8 cellular contexts compared by ENCODE assay signal in genomic region chr19:290539-291521, GRCh38. TPM values are rescaled to one million over a fixed set of nuclear protein-coding genes. Genes with fewer than 3 reads are reported as not detected.
DNase-seq lines count a peak whose midpoint lies in the region; ATAC-seq, FAIRE-seq and TF ChIP-seq lines count a peak whose summit lies in the region.

PLPP2 (minus strand) TSS chr19:291403; CDS start chr19:291336, 67 bp downstream.

- POLR2A ChIA-PET in PC-9 (lab: Charles Lee; ENCODE audit: unreplicated experiment) = no interaction called here

- intact Hi-C loops in PC-9 (cut with micrococcal nuclease; ENCODE audit: unreplicated experiment) = loop anchor here (2.0 kb wide), 2 partner anchors 198 to 216 kb away; partner anchors contain the start of gene TPGS1

- H3K9ac ChIP-seq in duodenal mucosa (ENCODE audit: low read depth in 1 of 2, low read length in 2 of 2) = peak within 1 kb of the TSS; percentile 51 to 86

- peak; percentile 29 for DNase-seq in GM12891 (ENCODE audit: insufficient read length, low spot score)
- DNase-seq in PC-9 = peak in 1 of 2 experiments; percentile 94
- DNase-seq in medulla oblongata (ENCODE audit: extremely low spot score) = peak; percentile 85
- no peak for DNase-seq in thoracic aorta (ENCODE audit: low spot score)
- no peak for DNase-seq in epidermal melanocyte (ENCODE audit: insufficient read length, low spot score)
- DNase-seq in SJCRH30 = no peak

- no peak for FAIRE-seq in GM12891 (lab: Jason Lieb, UNC)

- H3K4me1 ChIP-seq in PC-9 (replicated peaks; ENCODE audit: insufficient read depth) (peaks cover 13% of the 10 kb centered on the region), duodenal mucosa (ENCODE audit: control insufficient read depth in 1 of 2, insufficient read depth in 2 of 2, low read length in 2 of 2) (peaks cover 40 to 45% of the 10 kb centered on the region in 2 donors), thoracic aorta (ENCODE audit: control insufficient read depth in 1 of 2, low read depth in 2 of 2) (peaks cover 0 to 16% of the 10 kb centered on the region in 2 donors), SJCRH30 (no peaks in the 10 kb centered on the region)

- peaks cover 35% of the 10 kb centered on the region for H3K79me2 ChIP-seq in PC-9 (ENCODE audit: low read depth)

- TF ChIP-seq CTCF in PC-9 (conservative IDR thresholded peaks at IDR 0.05) (no peak), thoracic aorta (IDR thresholded peaks at IDR 0.05) (no peak)

- CTCF ChIA-PET in PC-9 (lab: Charles Lee) = no interaction called here

- H3K27me3 ChIP-seq in PC-9 (ENCODE audit: insufficient read depth, low read depth) = no peaks in the 10 kb centered on the region
- peaks cover 15 to 24% of the 10 kb centered on the region in 2 donors for H3K27me3 ChIP-seq in duodenal mucosa (ENCODE audit: control insufficient read depth in 1 of 2, insufficient read depth in 2 of 2, low read length in 2 of 2)
- H3K27me3 ChIP-seq in thoracic aorta (replicated peaks; ENCODE audit: insufficient read depth) = peaks cover 28% of the 10 kb centered on the region
- no peaks in the 10 kb centered on the region; the same call in 1 of the 2 replicates for H3K27me3 ChIP-seq in SJCRH30

- no peaks in the 10 kb centered on the region for H3K9me2 ChIP-seq in PC-9 (ENCODE audit: insufficient read depth)

- peaks cover 27% of the 10 kb centered on the region; the same call in 1 of the 2 replicates for H4K20me1 ChIP-seq in PC-9 (ENCODE audit: insufficient read depth)

- H3K27ac ChIP-seq in PC-9 (peak within 1 kb of the TSS; percentile 88), duodenal mucosa (ENCODE audit: low read depth, low read length) (peak within 1 kb of the TSS; percentile 96), thoracic aorta (no peak within 1 kb of the TSS), SJCRH30 (no peak within 1 kb of the TSS)

- peak within 1 kb of the TSS; percentile 80 for H2AFZ ChIP-seq in PC-9

- no peak for TF ChIP-seq POLR2A in GM12891 (IDR thresholded peaks at IDR 0.05; ENCODE audit: low read depth, low read length)
- no peak for TF ChIP-seq POLR2A in GM18505 (IDR thresholded peaks at IDR 0.05; ENCODE audit: borderline replicate concordance, extremely low read depth, insufficient read depth, insufficient read length)

- H3K36me3 ChIP-seq in PC-9 (ENCODE audit: low read depth) (peaks cover 5% of the 10 kb centered on the region; the same call in 1 of the 2 replicates), duodenal mucosa (ENCODE audit: control insufficient read depth in 1 of 2, insufficient read depth in 2 of 2, low read length in 2 of 2) (no peaks in the 10 kb centered on the region), thoracic aorta (no peaks in the 10 kb centered on the region), SJCRH30 (no peaks in the 10 kb centered on the region)

- ATAC-seq in thoracic aorta (ENCODE audit: insufficient number of reproducible peaks, low FRiP score, low read depth) (no peak), GM18505 (IDR thresholded peaks at IDR 0.05; ENCODE audit: unreplicated experiment) (no peak)

- H3K4me3 ChIP-seq in PC-9 (peak within 1 kb of the TSS; percentile 69), duodenal mucosa (ENCODE audit: low read depth in 1 of 2, low read length in 2 of 2) (peak within 1 kb of the TSS; percentile 60 to 68), thoracic aorta (peak within 1 kb of the TSS; percentile 57), SJCRH30 (no peak within 1 kb of the TSS)

- H3F3A ChIP-seq in PC-9 (ENCODE audit: insufficient read depth, low read depth) = peaks cover 47% of the 10 kb centered on the region

- no peaks in the 10 kb centered on the region for H3K9me3 ChIP-seq in PC-9 (ENCODE audit: insufficient read depth, low read depth)
- no peaks in the 10 kb centered on the region for H3K9me3 ChIP-seq in duodenal mucosa (ENCODE audit: control insufficient read depth in 1 of 2, low read length in 2 of 2)
- no peaks in the 10 kb centered on the region for H3K9me3 ChIP-seq in thoracic aorta
- no peaks in the 10 kb centered on the region for H3K9me3 ChIP-seq in SJCRH30 (replicated peaks)

- peak within 1 kb of the TSS; percentile 80 for H3K4me2 ChIP-seq in PC-9

- no TSS peak for BruUV-seq in PC-9 (replicated peaks; lab: Mats Ljungman, UMichigan)

TF ChIP-seq in GM12891, 5 proteins besides CTCF, POLR2A, EP300 and RAD21:
- no peak for TF ChIP-seq SPI1 (IDR thresholded peaks at IDR 0.05; ENCODE audit: low read depth, low read length)
- no peak for TF ChIP-seq POLR2AphosphoS5 (IDR thresholded peaks at IDR 0.05; ENCODE audit: low read depth, low read length)

RNA-seq across cellular contexts. Expression of gene PLPP2, which starts in this region (rescaled TPM):
- 0.18 TPM for polyA plus RNA-seq in GM12891 (2012; ENCODE audit: low read depth, missing spikeins)
- total RNA-seq in PC-9 (2021) (143 and 146 TPM in 2 replicates), thoracic aorta (1 to 10 TPM in 1 of 2 donors, under 1 TPM in 1; 0.56 to 1.6 TPM)
- 0.04 TPM in 1 of 2 replicates, not detected in the other for total RNA-seq in SJCRH30 (2014; rRNA removed; shearing (Covaris generic))

Comparison
In these comparisons a context has a peak if more than half of its experiments do, and no peak if none do; other contexts are left out.
1. RNA of gene PLPP2 (total RNA-seq): 143 to 146 TPM in PC-9; 0.56 to 1.6 TPM in thoracic aorta and 0.04 TPM in SJCRH30; every median in the first group is over 10 times any median in the second.
2. DNase-seq: peak in GM12891 (single experiment) and medulla oblongata (single experiment); none in thoracic aorta (single experiment), epidermal melanocyte (single experiment) and SJCRH30 (0 of 2).
3. H3K27ac ChIP-seq: peak in PC-9 (single experiment) and duodenal mucosa (single experiment); none in thoracic aorta (0 of 2) and SJCRH30 (single experiment).